Comparison of ENCODE assay signal across 10 cellular contexts in genomic region chr17:46921962-46922361, GRCh38. TPM values are rescaled to one million over a fixed set of nuclear protein-coding genes. Genes with fewer than 3 reads are reported as not detected.
A peak's percentile ranks its signal among the peaks of the same experiment; 100 is the strongest.
DNase-seq lines count a peak whose midpoint lies in the region; ATAC-seq and TF ChIP-seq lines count a peak whose summit lies in the region.
"Not testable (repeated sequence)": the region's sequence is repeated elsewhere in the genome, so short reads cannot be mapped to it uniquely, and the experiment has no call there.
"Had no signal": no experiment of that assay in that cellular context is flagged by ENCODE, and none has a peak within 500 bp of the region (broad histone marks: within the 10 kb centered on the region; RNA-seq: fewer than 3 reads in every experiment).

No MANE protein-coding gene starts in this region.

- intact Hi-C loops in breast epithelium (cut with DNase I; ENCODE audit: low total_unique reads), result not testable (repeated sequence)

- ATAC-seq in CD4-positive, CD25-positive, alpha-beta regulatory T cell (ENCODE audit: low read depth in 2 of 2); activated T-cell treated with anti-CD3 and anti-CD28 coated beads, Interleukin-2, amount 50 U/mL, for 72 hours (replicated peaks in 1 of 2); naive thymus-derived CD8-positive, alpha-beta T cell: not testable (repeated sequence)

- not testable (repeated sequence) for H3K27me3 ChIP-seq in CD4-positive, CD25-positive, alpha-beta regulatory T cell (ENCODE audit: control insufficient read depth, insufficient read depth, low read length); HL-60 (ENCODE audit: insufficient read depth, poor library complexity, severe bottlenecking); SU-DHL-6 (ENCODE audit: low read length); breast epithelium; cardiac muscle cell

- H3K4me1 ChIP-seq in CD4-positive, CD25-positive, alpha-beta regulatory T cell (ENCODE audit: control insufficient read depth, insufficient read depth, low read length, poor library complexity, severe bottlenecking), result peaks cover 18% of the 10 kb centered on the region
- not testable (repeated sequence) for H3K4me1 ChIP-seq in breast epithelium; cardiac muscle cell (ENCODE audit: low read depth)

- peaks cover 13% of the 10 kb centered on the region for H3K27me3 Mint-ChIP-seq in CD4-positive, CD25-positive, alpha-beta regulatory T cell
- H3K27me3 Mint-ChIP-seq in activated T-cell treated with anti-CD3 and anti-CD28 coated beads, Interleukin-2, amount 50 U/mL, for 72 hours (ENCODE audit: low read depth); naive thymus-derived CD8-positive, alpha-beta T cell; stimulated activated naive CD8-positive, alpha-beta T cell treated with anti-CD3 and anti-CD28 coated beads, Interleukin-15, Interleukin-2, amounts not matched to agents 100 ng/mL and 50 ng/mL, for 24 hours: not testable (repeated sequence)

- TF ChIP-seq POLR2A in breast epithelium (IDR thresholded peaks at IDR 0.05), result not testable (repeated sequence)

- H3K36me3 ChIP-seq in CD4-positive, CD25-positive, alpha-beta regulatory T cell (ENCODE audit: control insufficient read depth, insufficient read depth, low read length); SU-DHL-6 (ENCODE audit: low read length); breast epithelium; cardiac muscle cell: not testable (repeated sequence)

- TF ChIP-seq CTCF in HL-60 (IDR thresholded peaks at IDR 0.05; ENCODE audit: insufficient read depth, low read length); SU-DHL-6 (IDR thresholded peaks at IDR 0.05; ENCODE audit: insufficient read depth, low read length, poor library complexity, severe bottlenecking); breast epithelium (IDR thresholded peaks at IDR 0.05); cardiac muscle cell (IDR thresholded peaks at IDR 0.05; ENCODE audit: low read depth, low read length): not testable (repeated sequence)

- H3K9ac ChIP-seq in SU-DHL-6 (ENCODE audit: low read length), result not testable (repeated sequence)

- POLR2A ChIA-PET in naive thymus-derived CD8-positive, alpha-beta T cell (lab: Charles Lee), result not testable (repeated sequence)

- H3K27ac ChIP-seq in CD4-positive, CD25-positive, alpha-beta regulatory T cell (ENCODE audit: insufficient read depth, low read length, poor library complexity, severe bottlenecking); HL-60 (replicated peaks); SU-DHL-6 (ENCODE audit: low read depth, low read length); breast epithelium; cardiac muscle cell: not testable (repeated sequence)

- not testable (repeated sequence) for H3K9me3 ChIP-seq in CD4-positive, CD25-positive, alpha-beta regulatory T cell (ENCODE audit: control insufficient read depth in 2 of 2, low read length in 2 of 2); SU-DHL-6 (ENCODE audit: insufficient read depth, low read length); breast epithelium; cardiac muscle cell (ENCODE audit: low read depth)

- H3K27ac Mint-ChIP-seq in CD4-positive, CD25-positive, alpha-beta regulatory T cell, result peak overlapping the region in 1 of 3 donors; percentile 100
- H3K27ac Mint-ChIP-seq in activated T-cell treated with anti-CD3 and anti-CD28 coated beads, Interleukin-2, amount 50 U/mL, for 72 hours, result not testable (repeated sequence)
- peak overlapping the region in 6 of 10 donors; percentile 9 to 100 (median 84) for H3K27ac Mint-ChIP-seq in naive thymus-derived CD8-positive, alpha-beta T cell
- peak overlapping the region; percentile 66 for H3K27ac Mint-ChIP-seq in stimulated activated naive CD8-positive, alpha-beta T cell treated with anti-CD3 and anti-CD28 coated beads, Interleukin-15, Interleukin-2, amounts not matched to agents 100 ng/mL and 50 ng/mL, for 24 hours

- not testable (repeated sequence) for H2AFZ ChIP-seq in SU-DHL-6 (ENCODE audit: low read depth, low read length, severe bottlenecking)

- peaks cover 25 to 49% (median 38%) of the 10 kb centered on the region in 4 donors for H3K4me1 Mint-ChIP-seq in CD4-positive, CD25-positive, alpha-beta regulatory T cell
- peaks cover 34% of the 10 kb centered on the region for H3K4me1 Mint-ChIP-seq in activated T-cell treated with anti-CD3 and anti-CD28 coated beads, Interleukin-2, amount 50 U/mL, for 72 hours (ENCODE audit: low read depth)
- peaks cover 18 to 49% (median 46%) of the 10 kb centered on the region in 4 donors for H3K4me1 Mint-ChIP-seq in naive thymus-derived CD8-positive, alpha-beta T cell
- H3K4me1 Mint-ChIP-seq in stimulated activated naive CD8-positive, alpha-beta T cell treated with anti-CD3 and anti-CD28 coated beads, Interleukin-15, Interleukin-2, amounts not matched to agents 100 ng/mL and 50 ng/mL, for 24 hours (ENCODE audit: low read depth), result peaks cover 37% of the 10 kb centered on the region

- not testable (repeated sequence) for H3K9me3 Mint-ChIP-seq in CD4-positive, CD25-positive, alpha-beta regulatory T cell; activated T-cell treated with anti-CD3 and anti-CD28 coated beads, Interleukin-2, amount 50 U/mL, for 72 hours; naive thymus-derived CD8-positive, alpha-beta T cell; stimulated activated naive CD8-positive, alpha-beta T cell treated with anti-CD3 and anti-CD28 coated beads, Interleukin-15, Interleukin-2, amounts not matched to agents 100 ng/mL and 50 ng/mL, for 24 hours

- peaks cover 40% of the 10 kb centered on the region for H3K79me2 ChIP-seq in SU-DHL-6 (ENCODE audit: insufficient read depth, low read length)

- peak overlapping the region; percentile 90 for H3K4me2 ChIP-seq in SU-DHL-6 (ENCODE audit: low read depth, low read length, poor library complexity, severe bottlenecking)

- H3F3A ChIP-seq in SU-DHL-6 (ENCODE audit: insufficient read depth), result not testable (repeated sequence)

- H3K9me2 ChIP-seq in SU-DHL-6 (replicated peaks; ENCODE audit: insufficient read depth, low read length), result not testable (repeated sequence)

- not testable (repeated sequence) for DNase-seq in CD4-positive, CD25-positive, alpha-beta regulatory T cell; HL-60 (ENCODE audit: low read depth in 1 of 2, low spot score in 1 of 2); activated T-cell treated with anti-CD3 and anti-CD28 coated beads, Interleukin-2, amount 50 U/mL, for 72 hours; breast epithelium (ENCODE audit: low spot score in 2 of 2); cardiac muscle cell (ENCODE audit: low read depth in 1 of 2, low spot score in 1 of 2); naive thymus-derived CD8-positive, alpha-beta T cell

- not testable (repeated sequence) for H3K4me3 ChIP-seq in CD4-positive, CD25-positive, alpha-beta regulatory T cell (ENCODE audit: low read depth, low read length)
- 0 out of 2 replicates have a peak overlapping the region, but pooled peaks have one; percentile 76 for H3K4me3 ChIP-seq in HL-60 (replicated peaks; ENCODE audit: insufficient read depth, low read length)
- peak overlapping the region; percentile 92 for H3K4me3 ChIP-seq in SU-DHL-6 (ENCODE audit: insufficient read depth, low read length, poor library complexity, severe bottlenecking)
- H3K4me3 ChIP-seq in breast epithelium, result peak overlapping the region in 2 of 3 donors; percentile 94 to 97
- peak overlapping the region; percentile 72 for H3K4me3 ChIP-seq in cardiac muscle cell

- H3K36me3 Mint-ChIP-seq in CD4-positive, CD25-positive, alpha-beta regulatory T cell; activated T-cell treated with anti-CD3 and anti-CD28 coated beads, Interleukin-2, amount 50 U/mL, for 72 hours (ENCODE audit: insufficient read depth in 2 of 2); naive thymus-derived CD8-positive, alpha-beta T cell: not testable (repeated sequence)
- H3K36me3 Mint-ChIP-seq in stimulated activated naive CD8-positive, alpha-beta T cell treated with anti-CD3 and anti-CD28 coated beads, Interleukin-15, Interleukin-2, amounts not matched to agents 100 ng/mL and 50 ng/mL, for 24 hours (ENCODE audit: low read depth), result peaks cover 20% of the 10 kb centered on the region

- H3K4me3 Mint-ChIP-seq in CD4-positive, CD25-positive, alpha-beta regulatory T cell, result peak overlapping the region; percentile 74 to 96 (median 78)
- peak overlapping the region; percentile 75 to 90 for H3K4me3 Mint-ChIP-seq in activated T-cell treated with anti-CD3 and anti-CD28 coated beads, Interleukin-2, amount 50 U/mL, for 72 hours
- H3K4me3 Mint-ChIP-seq in naive thymus-derived CD8-positive, alpha-beta T cell, result peak overlapping the region; percentile 36 to 98 (median 74)
- H3K4me3 Mint-ChIP-seq in stimulated activated naive CD8-positive, alpha-beta T cell treated with anti-CD3 and anti-CD28 coated beads, Interleukin-15, Interleukin-2, amounts not matched to agents 100 ng/mL and 50 ng/mL, for 24 hours, result peak overlapping the region; percentile 92

- not testable (repeated sequence) for H4K20me1 ChIP-seq in SU-DHL-6 (ENCODE audit: low read depth, low read length)

RNA-seq across cellular contexts. Expression of gene GOSR2, which starts 1.0 kb away (rescaled TPM):
- total RNA-seq in CD4-positive, CD25-positive, alpha-beta regulatory T cell, result 65.4 TPM
- 10 to 100 TPM; 39.9 to 62.3 (median 53.1) TPM for polyA plus RNA-seq in CD4-positive, CD25-positive, alpha-beta regulatory T cell
- total RNA-seq in activated T-cell treated with anti-CD3 and anti-CD28 coated beads, Interleukin-2, amount 50 U/mL, for 72 hours, result 10 to 100 TPM; 41.3 to 45.9 TPM
- total RNA-seq in breast epithelium, result 10 to 100 TPM; 41.0 to 57.7 (median 50.9) TPM
- 34.1 and 41.3 TPM in 2 replicates for total RNA-seq in cardiac muscle cell
- 37.3 and 60.9 TPM in 2 replicates for polyA plus RNA-seq in cardiac muscle cell
- 10 to 100 TPM; 87.9 to 89.0 TPM for total RNA-seq in naive thymus-derived CD8-positive, alpha-beta T cell
- polyA plus RNA-seq in naive thymus-derived CD8-positive, alpha-beta T cell, result 10 to 100 TPM; 36.4 to 52.0 (median 48.6) TPM

RNA-seq across cellular contexts. Expression of gene RPRML, which starts 57.1 kb away (rescaled TPM):
- not detected for total RNA-seq in CD4-positive, CD25-positive, alpha-beta regulatory T cell
- polyA plus RNA-seq in CD4-positive, CD25-positive, alpha-beta regulatory T cell, result not detected
- not detected for total RNA-seq in activated T-cell treated with anti-CD3 and anti-CD28 coated beads, Interleukin-2, amount 50 U/mL, for 72 hours
- under 1 TPM in 1 of 3 donors, not detected in 2; 0.66 TPM for total RNA-seq in breast epithelium
- total RNA-seq in cardiac muscle cell, result not detected in 2 replicates
- polyA plus RNA-seq in cardiac muscle cell, result not detected in 2 replicates
- not detected for total RNA-seq in naive thymus-derived CD8-positive, alpha-beta T cell
- polyA plus RNA-seq in naive thymus-derived CD8-positive, alpha-beta T cell, result not detected
- total RNA-seq: dermis microvascular lymphatic vessel endothelial cell, renal cortical epithelial cell had no signal
